In genomic region chr1:41674501-41674900, GRCh38 we compare ENCODE assay signal across 1 cellular context.
TF ChIP-seq lines count a peak whose summit lies in the region.

No MANE protein-coding gene starts in this region.

TF ChIP-seq in IMR-90, 13 proteins besides CTCF, POLR2A, EP300 and RAD21:
- TF ChIP-seq FOS (IDR thresholded peaks at IDR 0.05; ENCODE audit: low read depth, low read length): no peak
- no peak for TF ChIP-seq CHD1 (IDR thresholded peaks at IDR 0.05; ENCODE audit: low read depth, low read length)
- TF ChIP-seq RCOR1 (IDR thresholded peaks at IDR 0.05; ENCODE audit: insufficient replicate concordance, low read length): no peak
- TF ChIP-seq MXI1 (IDR thresholded peaks at IDR 0.05; ENCODE audit: borderline replicate concordance, low read depth, low read length): no peak
- TF ChIP-seq CEBPB (IDR thresholded peaks at IDR 0.05; ENCODE audit: low read depth, low read length): no peak
- no peak for TF ChIP-seq SMC3 (IDR thresholded peaks at IDR 0.05; ENCODE audit: low read depth, low read length)
- no peak for TF ChIP-seq MAZ (IDR thresholded peaks at IDR 0.05; ENCODE audit: borderline replicate concordance, low read depth, low read length)
- TF ChIP-seq MAFK (IDR thresholded peaks at IDR 0.05; ENCODE audit: low read depth, low read length): no peak
- TF ChIP-seq USF2 (IDR thresholded peaks at IDR 0.05; ENCODE audit: low read depth, low read length): no peak
- no peak for TF ChIP-seq RFX5 (IDR thresholded peaks at IDR 0.05; ENCODE audit: low read depth, low read length)
- TF ChIP-seq NFE2L2 (IDR thresholded peaks at IDR 0.05; ENCODE audit: low read depth, low read length): no peak
- TF ChIP-seq ELK1 (IDR thresholded peaks at IDR 0.05; ENCODE audit: borderline replicate concordance, low read depth, low read length): no peak
- no peak for TF ChIP-seq BHLHE40 (IDR thresholded peaks at IDR 0.05; ENCODE audit: low read depth, low read length)
TF ChIP-seq in IMR-90: peak in this region for 0.
